17 cellular contexts compared by ENCODE assay signal in the genomic region with DNA sequence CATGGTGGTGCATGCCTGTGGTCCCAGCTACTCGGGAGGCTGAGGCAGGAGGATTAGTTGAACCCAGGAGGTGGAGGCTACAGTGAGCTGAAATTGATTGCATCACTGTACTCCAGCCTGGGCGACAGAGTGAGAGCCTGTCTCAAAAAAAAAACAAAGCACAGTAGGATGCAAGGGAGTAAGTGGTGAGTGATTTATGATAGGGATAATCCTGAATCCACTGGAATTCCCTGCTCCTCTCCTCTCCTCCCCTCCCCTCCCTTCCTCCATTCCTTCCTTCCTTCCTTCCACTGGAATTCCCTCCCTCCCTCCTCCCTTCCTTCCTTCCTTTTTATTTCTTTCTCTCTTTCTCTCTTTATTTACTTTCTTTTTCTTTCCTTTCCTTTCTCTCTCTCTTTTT. TPM values are rescaled to one million over a fixed set of nuclear protein-coding genes. Genes with fewer than 3 reads are reported as not detected.
DNase-seq lines count a peak whose midpoint lies in the region; ATAC-seq and TF ChIP-seq lines count a peak whose summit lies in the region.
"Had no signal": no experiment of that assay in that cellular context is flagged by ENCODE, and none has a peak within 500 bp of the region (broad histone marks: within the 10 kb centered on the region; RNA-seq: fewer than 3 reads in every experiment).

No MANE protein-coding gene starts in this region.

- TF ChIP-seq CTCF in HEK293 (tag by site-specific recombination; IDR thresholded peaks at IDR 0.05) (no peak), natural killer cell (IDR thresholded peaks at IDR 0.05) (no peak), dorsolateral prefrontal cortex (IDR thresholded peaks at IDR 0.05 in 54 of 56, conservative IDR thresholded peaks at IDR 0.05 in 2 of 56; ENCODE audit: low read depth in 1 of 56, partially characterized antibody in 56 of 56) (no peak)

- H3K36me3 Mint-ChIP-seq in activated CD4-positive, alpha-beta T cell treated with anti-CD3 and anti-CD28 coated beads, Interleukin-2, amount 10 ng/mL, durations not matched to agents 24 days and 14 days (ENCODE audit: low read depth), result peaks cover 39% of the 10 kb centered on the region
- H3K36me3 Mint-ChIP-seq in activated T-helper 2 cell treated with anti-CD3 and anti-CD28 coated beads, Interferon-gamma antibody, Interleukin-2, Interleukin-4, amounts not matched to agents 10 μg/mL and 5 μg/mL and 100 μg/mL, durations not matched to agents 14 hours and 24 hours and 36 hours (ENCODE audit: low read depth), result peaks cover 41% of the 10 kb centered on the region
- peaks cover 6% of the 10 kb centered on the region for H3K36me3 Mint-ChIP-seq in natural killer cell

- no peaks in the 10 kb centered on the region for H3K9me3 Mint-ChIP-seq in activated CD4-positive, alpha-beta T cell treated with anti-CD3 and anti-CD28 coated beads, Interleukin-2, amount 10 ng/mL, durations not matched to agents 24 days and 14 days
- no peaks in the 10 kb centered on the region for H3K9me3 Mint-ChIP-seq in activated T-helper 2 cell treated with anti-CD3 and anti-CD28 coated beads, Interferon-gamma antibody, Interleukin-2, Interleukin-4, amounts not matched to agents 10 μg/mL and 5 μg/mL and 100 μg/mL, durations not matched to agents 14 hours and 24 hours and 36 hours
- no peaks in the 10 kb centered on the region for H3K9me3 Mint-ChIP-seq in natural killer cell

- H3K27ac ChIP-seq in HEK293 (ENCODE audit: extremely low read depth, low read depth, low read length) (no peak overlapping the region), dorsolateral prefrontal cortex (no peak overlapping the region)
- H3K27ac ChIP-seq: uterus, WERI-Rb-1 had no signal

- H3K36me3 ChIP-seq in HEK293 (ENCODE audit: control insufficient read depth in 2 of 2, insufficient read depth in 1 of 2, low read length in 2 of 2), result peaks cover 0 to 31% of the 10 kb centered on the region in 2 experiments; a peak in 2 of 3 replicates
- H3K36me3 ChIP-seq: uterus, WERI-Rb-1 had no signal

- H3K4me1 ChIP-seq in HEK293 (ENCODE audit: control insufficient read depth, insufficient read depth, low read length), result no peaks in the 10 kb centered on the region
- H3K4me1 ChIP-seq: uterus had no signal

- ATAC-seq in natural killer cell, result no peak
- ATAC-seq: left colon had no signal

- intact Hi-C loops in activated CD4-positive, alpha-beta T cell treated with anti-CD3 and anti-CD28 coated beads, Interleukin-2, amount 10 ng/mL, durations not matched to agents 24 days and 14 days (cut with micrococcal nuclease), result no loop called here
- intact Hi-C loops in activated T-helper 2 cell treated with anti-CD3 and anti-CD28 coated beads, Interferon-gamma antibody, Interleukin-2, Interleukin-4, amounts not matched to agents 10 μg/mL and 5 μg/mL and 100 μg/mL, durations not matched to agents 14 hours and 24 hours and 36 hours (cut with micrococcal nuclease), result loop anchor here (5.0 kb wide), 1 partner anchor 40 kb away; a partner anchor contains a TSS
- intact Hi-C loops in natural killer cell (cut with micrococcal nuclease) (loop anchor here (5.0 kb wide), 1 partner anchor 45 kb away; a partner anchor contains a TSS), dorsolateral prefrontal cortex (cut with DNase I) (no loop called here)

- CTCF ChIA-PET in HEK293 (lab: Yijun Ruan, JAX), result no interaction called here

- H3K27me3 ChIP-seq in dorsolateral prefrontal cortex, result peaks cover 0 to 31% (median 0%) of the 10 kb centered on the region in 45 donors
- H3K27me3 ChIP-seq: uterus had no signal

- POLR2A ChIA-PET in HEK293 (lab: Yijun Ruan, JAX), result no interaction called here

- no peaks in the 10 kb centered on the region for H3K9me3 ChIP-seq in HEK293 (ENCODE audit: control insufficient read depth, insufficient read depth, low read depth, low read length)
- H3K9me3 ChIP-seq: uterus had no signal

- no peak for DNase-seq in activated CD4-positive, alpha-beta T cell treated with anti-CD3 and anti-CD28 coated beads, Interleukin-2, amount 10 ng/mL, durations not matched to agents 24 days and 14 days
- DNase-seq in activated CD4-positive, alpha-beta T cell treated with anti-CD3 and anti-CD28 coated beads, Interleukin-2, amount 50 U/mL, for 4 hours, result no peak
- DNase-seq in activated T-helper 2 cell treated with anti-CD3 and anti-CD28 coated beads, Interferon-gamma antibody, Interleukin-2, Interleukin-4, amounts not matched to agents 10 μg/mL and 5 μg/mL and 100 μg/mL, durations not matched to agents 14 hours and 24 hours and 36 hours (ENCODE audit: low spot score), result no peak
- no peak for DNase-seq in natural killer cell
- no peak for DNase-seq in dorsolateral prefrontal cortex
- no peak for DNase-seq in NOMO-1 (lab: John Stamatoyannopoulos, UW; ENCODE audit: unreplicated experiment in 2 of 2)
- DNase-seq in CD1c-positive myeloid dendritic cell (ENCODE audit: extremely low spot score), result no peak
- DNase-seq: ACHN, KBM-7, left colon, NCI-H510A treated with DMSO at 0.1 percent for 48 hours, uterus, WERI-Rb-1 had no signal

- no peaks in the 10 kb centered on the region for H3K27me3 Mint-ChIP-seq in activated CD4-positive, alpha-beta T cell treated with anti-CD3 and anti-CD28 coated beads, Interleukin-2, amount 10 ng/mL, durations not matched to agents 24 days and 14 days
- no peaks in the 10 kb centered on the region for H3K27me3 Mint-ChIP-seq in activated T-helper 2 cell treated with anti-CD3 and anti-CD28 coated beads, Interferon-gamma antibody, Interleukin-2, Interleukin-4, amounts not matched to agents 10 μg/mL and 5 μg/mL and 100 μg/mL, durations not matched to agents 14 hours and 24 hours and 36 hours (ENCODE audit: low read depth)
- no peaks in the 10 kb centered on the region for H3K27me3 Mint-ChIP-seq in natural killer cell (ENCODE audit: low read depth in 2 of 2)

- no peak overlapping the region for H3K4me3 ChIP-seq in HEK293 (ENCODE audit: low read depth, low read length)
- no peak overlapping the region for H3K4me3 ChIP-seq in dorsolateral prefrontal cortex
- H3K4me3 ChIP-seq: skin epidermis, uterus had no signal

- H3K27ac Mint-ChIP-seq in activated CD4-positive, alpha-beta T cell treated with anti-CD3 and anti-CD28 coated beads, Interleukin-2, amount 10 ng/mL, durations not matched to agents 24 days and 14 days, result peak overlapping the region; percentile 82
- peak overlapping the region; percentile 69 for H3K27ac Mint-ChIP-seq in activated T-helper 2 cell treated with anti-CD3 and anti-CD28 coated beads, Interferon-gamma antibody, Interleukin-2, Interleukin-4, amounts not matched to agents 10 μg/mL and 5 μg/mL and 100 μg/mL, durations not matched to agents 14 hours and 24 hours and 36 hours
- H3K27ac Mint-ChIP-seq in natural killer cell, result peak overlapping the region; percentile 76 to 84
- H3K27ac Mint-ChIP-seq: mesothelial cell of epicardium had no signal

- H3K4me3 Mint-ChIP-seq in activated CD4-positive, alpha-beta T cell treated with anti-CD3 and anti-CD28 coated beads, Interleukin-2, amount 10 ng/mL, durations not matched to agents 24 days and 14 days, result no peak overlapping the region
- H3K4me3 Mint-ChIP-seq in activated T-helper 2 cell treated with anti-CD3 and anti-CD28 coated beads, Interferon-gamma antibody, Interleukin-2, Interleukin-4, amounts not matched to agents 10 μg/mL and 5 μg/mL and 100 μg/mL, durations not matched to agents 14 hours and 24 hours and 36 hours (ENCODE audit: low read depth), result no peak overlapping the region
- H3K4me3 Mint-ChIP-seq in natural killer cell, result no peak overlapping the region
- H3K4me3 Mint-ChIP-seq: CD14-positive monocyte, mesothelial cell of epicardium had no signal

- H3K4me1 Mint-ChIP-seq in activated CD4-positive, alpha-beta T cell treated with anti-CD3 and anti-CD28 coated beads, Interleukin-2, amount 10 ng/mL, durations not matched to agents 24 days and 14 days, result peaks cover 18% of the 10 kb centered on the region
- H3K4me1 Mint-ChIP-seq in activated T-helper 2 cell treated with anti-CD3 and anti-CD28 coated beads, Interferon-gamma antibody, Interleukin-2, Interleukin-4, amounts not matched to agents 10 μg/mL and 5 μg/mL and 100 μg/mL, durations not matched to agents 14 hours and 24 hours and 36 hours (ENCODE audit: low read depth), result peaks cover 17% of the 10 kb centered on the region
- peaks cover 14 to 29% of the 10 kb centered on the region in 2 donors for H3K4me1 Mint-ChIP-seq in natural killer cell
- H3K4me1 Mint-ChIP-seq: mesothelial cell of epicardium had no signal

TF ChIP-seq in HEK293, 187 proteins besides CTCF, POLR2A, EP300 and RAD21 (continues in another document):
- peak; percentile 52 for TF ChIP-seq OSR2 (tag by site-specific recombination; IDR thresholded peaks at IDR 0.05)
- TF ChIP-seq ZNF341 (tag by site-specific recombination; IDR thresholded peaks at IDR 0.05; ENCODE audit: low read depth), result no peak
- TF ChIP-seq GLI4 (tag by site-specific recombination; IDR thresholded peaks at IDR 0.05), result no peak
- TF ChIP-seq, protein P1, sequence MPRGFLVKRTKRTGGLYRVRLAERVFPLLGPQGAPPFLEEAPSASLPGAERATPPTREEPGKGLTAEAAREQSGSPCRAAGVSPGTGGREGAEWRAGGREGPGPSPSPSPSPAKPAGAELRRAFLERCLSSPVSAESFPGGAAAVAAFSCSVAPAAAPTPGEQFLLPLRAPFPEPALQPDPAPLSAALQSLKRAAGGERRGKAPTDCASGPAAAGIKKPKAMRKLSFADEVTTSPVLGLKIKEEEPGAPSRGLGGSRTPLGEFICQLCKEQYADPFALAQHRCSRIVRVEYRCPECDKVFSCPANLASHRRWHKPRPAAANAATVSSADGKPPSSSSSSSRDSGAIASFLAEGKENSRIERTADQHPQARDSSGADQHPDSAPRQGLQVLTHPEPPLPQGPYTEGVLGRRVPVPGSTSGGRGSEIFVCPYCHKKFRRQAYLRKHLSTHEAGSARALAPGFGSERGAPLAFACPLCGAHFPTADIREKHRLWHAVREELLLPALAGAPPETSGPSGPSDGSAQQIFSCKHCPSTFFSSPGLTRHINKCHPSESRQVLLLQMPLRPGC (tag by site-specific recombination; IDR thresholded peaks at IDR 0.05), result no peak; the same call in 1 of the 2 replicates
- no peak for TF ChIP-seq ZNF621 (tag by site-specific recombination; IDR thresholded peaks at IDR 0.05)

RNA-seq across cellular contexts. Expression of a gene that starts 40.9 kb away (rescaled TPM):
- 28.0 and 29.8 TPM in 2 replicates for total RNA-seq in activated CD4-positive, alpha-beta T cell treated with anti-CD3 and anti-CD28 coated beads, Interleukin-2, amount 10 ng/mL, durations not matched to agents 24 days and 14 days
- 25.1 and 25.9 TPM in 2 replicates for total RNA-seq in activated T-helper 2 cell treated with anti-CD3 and anti-CD28 coated beads, Interferon-gamma antibody, Interleukin-2, Interleukin-4, amounts not matched to agents 10 μg/mL and 5 μg/mL and 100 μg/mL, durations not matched to agents 14 hours and 24 hours and 36 hours
- 1 to 10 TPM; 6.7 to 9.2 (median 6.9) TPM for total RNA-seq in natural killer cell
- 10 to 100 TPM; 11.2 to 39.9 (median 29.2) TPM for total RNA-seq in dorsolateral prefrontal cortex

RNA-seq across cellular contexts. Expression of a gene that starts 45.9 kb away (rescaled TPM):
- 151 and 153 TPM in 2 replicates for total RNA-seq in activated CD4-positive, alpha-beta T cell treated with anti-CD3 and anti-CD28 coated beads, Interleukin-2, amount 10 ng/mL, durations not matched to agents 24 days and 14 days
- total RNA-seq in activated T-helper 2 cell treated with anti-CD3 and anti-CD28 coated beads, Interferon-gamma antibody, Interleukin-2, Interleukin-4, amounts not matched to agents 10 μg/mL and 5 μg/mL and 100 μg/mL, durations not matched to agents 14 hours and 24 hours and 36 hours, result 175 and 179 TPM in 2 replicates
- total RNA-seq in natural killer cell (100 to 1,000 TPM; 138 to 202 (median 158) TPM), dorsolateral prefrontal cortex (10 to 100 TPM; 14.0 to 49.1 (median 34.8) TPM)

Comparison
In these comparisons a context has a peak if more than half of its experiments do, and no peak if none do; other contexts are left out.
1. intact Hi-C loops: an anchor here in activated T-helper 2 cell treated with anti-CD3 and anti-CD28 coated beads, Interferon-gamma antibody, Interleukin-2, Interleukin-4, amounts not matched to agents 10 μg/mL and 5 μg/mL and 100 μg/mL, durations not matched to agents 14 hours and 24 hours and 36 hours (5.0 kb wide) and natural killer cell (5.0 kb wide); none called in activated CD4-positive, alpha-beta T cell treated with anti-CD3 and anti-CD28 coated beads, Interleukin-2, amount 10 ng/mL, durations not matched to agents 24 days and 14 days and dorsolateral prefrontal cortex.